In the genomic region with DNA sequence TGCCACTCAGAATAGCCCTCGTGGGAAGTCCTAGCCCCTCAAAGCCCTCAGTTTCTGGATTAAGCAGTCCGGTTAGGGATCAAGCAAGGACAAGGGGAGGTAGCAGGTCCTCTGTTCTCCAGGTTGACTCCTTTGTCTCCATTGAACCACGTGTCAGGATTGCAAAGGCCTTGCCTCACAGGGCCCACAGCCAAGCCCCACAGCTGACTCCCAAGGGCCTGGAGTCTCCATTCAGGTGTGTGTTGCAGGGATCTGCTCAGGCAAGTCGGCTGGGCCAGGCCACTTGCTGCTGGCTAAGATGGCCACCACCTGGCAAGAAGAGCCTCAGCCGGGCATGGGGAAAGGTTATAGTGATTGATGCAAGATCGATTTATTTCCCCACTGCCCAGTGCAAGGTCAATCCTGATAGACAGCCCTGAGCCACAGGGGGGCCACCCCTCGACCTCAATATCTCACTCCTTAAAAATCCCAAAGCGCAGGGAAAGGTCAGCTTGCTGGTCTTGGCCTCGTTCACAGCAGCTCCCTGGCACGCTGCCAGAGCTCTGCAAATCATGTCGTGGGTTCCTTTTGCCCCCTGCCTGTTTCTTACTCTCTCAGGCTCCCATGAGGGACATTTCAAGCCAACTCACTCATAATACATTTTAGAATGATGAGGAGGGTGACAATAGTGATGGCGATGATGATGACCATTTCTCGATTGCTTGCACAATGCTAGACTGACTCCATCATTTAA, we compare ENCODE assay signal across 16 cellular contexts.
DNase-seq lines count a peak whose midpoint lies in the region; ATAC-seq and TF ChIP-seq lines count a peak whose summit lies in the region.
"Had no signal": no experiment of that assay in that cellular context is flagged by ENCODE, and none has a peak within 500 bp of the region (broad histone marks: within the 10 kb centered on the region; RNA-seq: fewer than 3 reads in every experiment).

No MANE protein-coding gene starts in this region.

- H3K9me3 ChIP-seq in BLaER1 treated with 17β-estradiol and CSF1 and Interleukin-3, amounts not matched to agents 10 nM and 100 nM (replicated peaks in 1 of 11) = no peaks in the 10 kb centered on the region
- peaks cover 0 to 2% of the 10 kb centered on the region in 2 donors for H3K9me3 ChIP-seq in neuronal stem cell (replicated peaks in 1 of 2; ENCODE audit: control insufficient read depth in 2 of 2, insufficient read depth in 1 of 2, low read depth in 1 of 2, low read length in 2 of 2)

- H3K4me2 ChIP-seq in BLaER1 treated with 17β-estradiol and CSF1 and Interleukin-3, amounts not matched to agents 10 nM and 100 nM = peak overlapping the region in 8 of 11 experiments; percentile 17 to 61 (median 36); a peak in 12 of 22 replicates
- H3K4me2 ChIP-seq in neuronal stem cell (ENCODE audit: insufficient read depth, low read length, poor library complexity, severe bottlenecking) = no peak overlapping the region

- H3K4me1 ChIP-seq in BLaER1 treated with 17β-estradiol and CSF1 and Interleukin-3, amounts not matched to agents 10 nM and 100 nM = peaks cover 0 to 37% (median 21%) of the 10 kb centered on the region in 10 experiments; a peak in 14 of 20 replicates
- H3K4me1 ChIP-seq in neuronal stem cell (ENCODE audit: control insufficient read depth in 2 of 2, insufficient read depth in 1 of 2, low read depth in 1 of 2, low read length in 2 of 2) = peaks cover 0 to 5% of the 10 kb centered on the region in 2 donors

- H2BK12ac ChIP-seq in neuronal stem cell (ENCODE audit: low read length) = peak overlapping the region; percentile 48

- H3K9ac ChIP-seq in BLaER1 treated with 17β-estradiol and CSF1 and Interleukin-3, amounts not matched to agents 10 nM and 100 nM = no peak overlapping the region
- H3K9ac ChIP-seq in neuronal stem cell (ENCODE audit: low read depth, low read length, poor library complexity) = no peak overlapping the region
- H3K9ac ChIP-seq: GM23248 had no signal

- no peak overlapping the region for H3K4ac ChIP-seq in neuronal stem cell (ENCODE audit: low read length)

- no peak overlapping the region for H3K23ac ChIP-seq in neuronal stem cell (ENCODE audit: low read depth, low read length, poor library complexity)

- ATAC-seq in activated CD4-positive, CD25-positive, alpha-beta regulatory T cell treated with anti-CD3 and anti-CD28 coated beads, Interleukin-2, amount 50 U/mL, for 24 hours = no peak
- ATAC-seq: HCT116 had no signal

- H2BK5ac ChIP-seq in neuronal stem cell (ENCODE audit: low read length) = no peak overlapping the region

- no CpG with 5 or more reads among the region's 13 CpGs for WGBS in neuronal stem cell (ENCODE audit: extremely low coverage in 2 of 2, insufficient read length in 2 of 2, insufficient replicate concordance in 1 of 2), 2 donors

- no peak overlapping the region for H3K27ac Mint-ChIP-seq in MCF 10A (ENCODE audit: low read depth, unreplicated experiment)
- H3K27ac Mint-ChIP-seq: CD4-positive, alpha-beta memory T cell had no signal

- no peak overlapping the region for H3K4me3 ChIP-seq in BLaER1 treated with 17β-estradiol and CSF1 and Interleukin-3, amounts not matched to agents 10 nM and 100 nM
- no peak overlapping the region for H3K4me3 ChIP-seq in neuronal stem cell (ENCODE audit: low read length in 2 of 2)
- H3K4me3 ChIP-seq: GM23248 had no signal

- H3K4me1 Mint-ChIP-seq in MCF 10A (ENCODE audit: insufficient read depth, unreplicated experiment) = no peaks in the 10 kb centered on the region
- H3K4me1 Mint-ChIP-seq: CD4-positive, alpha-beta memory T cell had no signal

- no TSS peak for BruUV-seq in MCF 10A (replicated peaks; lab: Mats Ljungman, UMichigan)

- H2BK120ac ChIP-seq in neuronal stem cell (ENCODE audit: low read depth, low read length) = no peak overlapping the region

- no peak overlapping the region for H3K14ac ChIP-seq in neuronal stem cell (ENCODE audit: low read length)

- H3K79me1 ChIP-seq in neuronal stem cell (ENCODE audit: low read depth, low read length) = no peaks in the 10 kb centered on the region

- no peak for TF ChIP-seq CTCF in MCF 10A (IDR thresholded peaks at IDR 0.05; ENCODE audit: unreplicated experiment)

- H3K4me3 Mint-ChIP-seq in MCF 10A (ENCODE audit: unreplicated experiment) = no peak overlapping the region
- H3K4me3 Mint-ChIP-seq: CD4-positive, alpha-beta memory T cell had no signal

- POLR2A ChIA-PET in MCF 10A (lab: Yijun Ruan, JAX) = no interaction called here

- no peak overlapping the region for H4K8ac ChIP-seq in neuronal stem cell (ENCODE audit: low read depth, low read length)

- H4K91ac ChIP-seq in neuronal stem cell (ENCODE audit: low read depth, low read length, poor library complexity) = no peak overlapping the region

- peak; percentile 15 for DNase-seq in NCI-H2171 treated with DMSO at 0.1 percent for 48 hours (lab: John Stamatoyannopoulos, UW)
- no peak for DNase-seq in NCI-H2171 (lab: John Stamatoyannopoulos, UW)
- peak; percentile 6 for DNase-seq in MCF 10A (ENCODE audit: unreplicated experiment)
- no peak for DNase-seq in neuronal stem cell (ENCODE audit: low spot score)
- no peak for DNase-seq in T-helper 2 cell
- DNase-seq in cerebellar nuclear complex (lab: John Stamatoyannopoulos, UW) = no peak
- DNase-seq: AML-193; CD4-positive, alpha-beta memory T cell; DMS79 treated with DMSO at 0.1 percent for 48 hours; EL; GM23248 had no signal

- peaks cover 76% of the 10 kb centered on the region for H3K27me3 Mint-ChIP-seq in MCF 10A (ENCODE audit: insufficient read depth, unreplicated experiment)

- no peak overlapping the region for H2AK5ac ChIP-seq in neuronal stem cell (ENCODE audit: low read depth, low read length)

- H3K9me3 Mint-ChIP-seq in MCF 10A (ENCODE audit: unreplicated experiment) = no peaks in the 10 kb centered on the region
- H3K9me3 Mint-ChIP-seq: CD4-positive, alpha-beta memory T cell had no signal

- no peaks in the 10 kb centered on the region for H3K36me3 Mint-ChIP-seq in MCF 10A (ENCODE audit: insufficient read depth, unreplicated experiment)
- H3K36me3 Mint-ChIP-seq: CD4-positive, alpha-beta memory T cell had no signal

- intact Hi-C loops in MCF 10A (cut with micrococcal nuclease) = no loop called here

- H3K36me3 ChIP-seq in BLaER1 treated with 17β-estradiol and CSF1 and Interleukin-3, amounts not matched to agents 10 nM and 100 nM = no peaks in the 10 kb centered on the region
- no peaks in the 10 kb centered on the region for H3K36me3 ChIP-seq in neuronal stem cell (replicated peaks in 1 of 2; ENCODE audit: control insufficient read depth in 2 of 2, insufficient read depth in 2 of 2, low read length in 2 of 2)

- no peak overlapping the region for H3K27ac ChIP-seq in BLaER1 treated with 17β-estradiol and CSF1 and Interleukin-3, amounts not matched to agents 10 nM and 100 nM
- H3K27ac ChIP-seq in neuronal stem cell (replicated peaks; ENCODE audit: low read length) = no peak overlapping the region
- H3K27ac ChIP-seq: 22Rv1, C4-2B, GM23248 had no signal

- H4K20me1 ChIP-seq in BLaER1 treated with 17β-estradiol and CSF1 and Interleukin-3, amounts not matched to agents 10 nM and 100 nM = no peaks in the 10 kb centered on the region

- peak overlapping the region; percentile 18 for H2BK15ac ChIP-seq in neuronal stem cell (ENCODE audit: low read length)

- CTCF ChIA-PET in MCF 10A (lab: Yijun Ruan, JAX) = interaction anchor here (0.7 to 2.0 kb wide), 2 partner anchors 23 to 79 kb away, joined by 3 to 8 read pairs; no protein-coding TSS in a partner anchor

- no peak overlapping the region for H2AFZ ChIP-seq in neuronal stem cell (ENCODE audit: low read length)
- H2AFZ ChIP-seq: GM23248 had no signal

- peaks cover 0 to 3% (median 0%) of the 10 kb centered on the region in 11 experiments; a peak in 4 of 22 replicates for H3K27me3 ChIP-seq in BLaER1 treated with 17β-estradiol and CSF1 and Interleukin-3, amounts not matched to agents 10 nM and 100 nM
- no peaks in the 10 kb centered on the region for H3K27me3 ChIP-seq in neuronal stem cell (ENCODE audit: control insufficient read depth in 3 of 3, insufficient read depth in 3 of 3, low read depth in 1 of 3, low read length in 3 of 3)

- peak overlapping the region; percentile 60 for H3K18ac ChIP-seq in neuronal stem cell (ENCODE audit: low read length)

Comparison
In these comparisons a context has a peak if more than half of its experiments do, and no peak if none do; other contexts are left out.
1. DNase-seq: peak in NCI-H2171 treated with DMSO at 0.1 percent for 48 hours (single experiment) and MCF 10A (single experiment); none in NCI-H2171 (single experiment), neuronal stem cell (single experiment), T-helper 2 cell (0 of 5) and cerebellar nuclear complex (0 of 2).